1 cellular context compared by ENCODE assay signal in the genomic region with DNA sequence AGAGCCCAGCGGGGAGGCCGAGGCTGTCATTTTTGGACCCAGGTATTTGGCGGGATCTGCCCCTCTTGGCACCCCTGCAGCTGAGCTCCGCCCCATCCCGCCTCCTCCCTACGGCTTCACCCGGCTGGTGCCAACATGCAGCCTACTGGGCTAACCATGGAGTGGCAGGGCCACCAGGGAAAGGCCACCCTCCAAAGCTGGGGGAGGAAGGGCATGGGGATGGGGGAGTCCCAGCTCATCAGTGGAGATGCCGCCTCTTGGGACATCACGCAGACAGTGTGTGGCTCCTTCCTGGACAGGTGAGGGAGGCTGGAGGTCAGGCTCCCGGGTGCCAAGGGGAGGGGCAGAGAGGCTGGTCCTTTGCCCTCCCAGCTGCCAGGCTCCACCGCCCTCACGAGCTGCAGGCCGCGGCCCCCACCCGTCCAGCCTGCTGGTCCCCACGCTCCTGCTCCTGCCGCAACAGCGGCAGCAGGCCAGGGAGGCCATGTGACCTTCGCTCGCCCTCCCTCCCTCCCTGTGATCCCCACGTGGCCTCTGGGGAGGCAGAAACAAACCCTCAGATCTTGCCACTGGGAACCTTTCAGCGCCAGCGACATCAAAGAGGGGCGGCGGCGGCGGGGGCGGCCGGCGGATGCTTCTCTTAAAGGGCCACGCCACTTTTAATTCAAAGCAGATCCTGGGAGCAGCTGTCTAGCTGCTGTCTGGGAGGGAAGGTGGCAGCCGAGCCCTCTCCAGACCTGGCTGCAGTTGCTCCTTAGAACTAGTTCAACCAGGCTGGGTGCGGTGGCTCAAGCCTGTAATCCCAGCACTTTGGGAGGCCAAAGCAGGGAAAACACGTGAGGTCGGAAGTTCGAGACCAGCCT.
TF ChIP-seq lines count a peak whose summit lies in the region.

No MANE protein-coding gene starts in this region.

TF ChIP-seq in HepG2, 621 proteins besides CTCF, POLR2A, EP300 and RAD21 (continued from another document and continues in another):
- TF ChIP-seq, protein P1, sequence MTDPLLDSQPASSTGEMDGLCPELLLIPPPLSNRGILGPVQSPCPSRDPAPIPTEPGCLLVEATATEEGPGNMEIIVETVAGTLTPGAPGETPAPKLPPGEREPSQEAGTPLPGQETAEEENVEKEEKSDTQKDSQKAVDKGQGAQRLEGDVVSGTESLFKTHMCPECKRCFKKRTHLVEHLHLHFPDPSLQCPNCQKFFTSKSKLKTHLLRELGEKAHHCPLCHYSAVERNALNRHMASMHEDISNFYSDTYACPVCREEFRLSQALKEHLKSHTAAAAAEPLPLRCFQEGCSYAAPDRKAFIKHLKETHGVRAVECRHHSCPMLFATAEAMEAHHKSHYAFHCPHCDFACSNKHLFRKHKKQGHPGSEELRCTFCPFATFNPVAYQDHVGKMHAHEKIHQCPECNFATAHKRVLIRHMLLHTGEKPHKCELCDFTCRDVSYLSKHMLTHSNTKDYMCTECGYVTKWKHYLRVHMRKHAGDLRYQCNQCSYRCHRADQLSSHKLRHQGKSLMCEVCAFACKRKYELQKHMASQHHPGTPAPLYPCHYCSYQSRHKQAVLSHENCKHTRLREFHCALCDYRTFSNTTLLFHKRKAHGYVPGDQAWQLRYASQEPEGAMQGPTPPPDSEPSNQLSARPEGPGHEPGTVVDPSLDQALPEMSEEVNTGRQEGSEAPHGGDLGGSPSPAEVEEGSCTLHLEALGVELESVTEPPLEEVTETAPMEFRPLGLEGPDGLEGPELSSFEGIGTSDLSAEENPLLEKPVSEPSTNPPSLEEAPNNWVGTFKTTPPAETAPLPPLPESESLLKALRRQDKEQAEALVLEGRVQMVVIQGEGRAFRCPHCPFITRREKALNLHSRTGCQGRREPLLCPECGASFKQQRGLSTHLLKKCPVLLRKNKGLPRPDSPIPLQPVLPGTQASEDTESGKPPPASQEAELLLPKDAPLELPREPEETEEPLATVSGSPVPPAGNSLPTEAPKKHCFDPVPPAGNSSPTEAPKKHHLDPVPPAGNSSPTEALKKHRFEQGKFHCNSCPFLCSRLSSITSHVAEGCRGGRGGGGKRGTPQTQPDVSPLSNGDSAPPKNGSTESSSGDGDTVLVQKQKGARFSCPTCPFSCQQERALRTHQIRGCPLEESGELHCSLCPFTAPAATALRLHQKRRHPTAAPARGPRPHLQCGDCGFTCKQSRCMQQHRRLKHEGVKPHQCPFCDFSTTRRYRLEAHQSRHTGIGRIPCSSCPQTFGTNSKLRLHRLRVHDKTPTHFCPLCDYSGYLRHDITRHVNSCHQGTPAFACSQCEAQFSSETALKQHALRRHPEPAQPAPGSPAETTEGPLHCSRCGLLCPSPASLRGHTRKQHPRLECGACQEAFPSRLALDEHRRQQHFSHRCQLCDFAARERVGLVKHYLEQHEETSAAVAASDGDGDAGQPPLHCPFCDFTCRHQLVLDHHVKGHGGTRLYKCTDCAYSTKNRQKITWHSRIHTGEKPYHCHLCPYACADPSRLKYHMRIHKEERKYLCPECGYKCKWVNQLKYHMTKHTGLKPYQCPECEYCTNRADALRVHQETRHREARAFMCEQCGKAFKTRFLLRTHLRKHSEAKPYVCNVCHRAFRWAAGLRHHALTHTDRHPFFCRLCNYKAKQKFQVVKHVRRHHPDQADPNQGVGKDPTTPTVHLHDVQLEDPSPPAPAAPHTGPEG (CRISPR knock-in tag; IDR thresholded peaks at IDR 0.05), result peak; percentile 69; the same call in 1 of the 2 replicates
- TF ChIP-seq KDM2A (CRISPR knock-in tag; IDR thresholded peaks at IDR 0.05; ENCODE audit: borderline replicate concordance, low read depth) (peak; percentile 96), PAF1 (CRISPR knock-in tag; IDR thresholded peaks at IDR 0.05) (no peak), ZNF20 (CRISPR knock-in tag; IDR thresholded peaks at IDR 0.05) (no peak), ZNF577 (CRISPR knock-in tag; IDR thresholded peaks at IDR 0.05; ENCODE audit: borderline replicate concordance, low read depth) (no peak), ZNF430 (CRISPR knock-in tag; IDR thresholded peaks at IDR 0.05) (peak; percentile 99; the same call in 1 of the 2 replicates), ZC3H13 (CRISPR knock-in tag; IDR thresholded peaks at IDR 0.05) (peak; percentile 91; the same call in 1 of the 2 replicates), ZNF460 (CRISPR knock-in tag; IDR thresholded peaks at IDR 0.05; ENCODE audit: borderline replicate concordance) (peak; percentile 43; the same call in 1 of the 2 replicates), ASH2L (IDR thresholded peaks at IDR 0.05; ENCODE audit: insufficient read length, low read depth, low read length) (peak; percentile 69), AGO1 (IDR thresholded peaks at IDR 0.05; ENCODE audit: low read depth, low read length, poor library complexity, severe bottlenecking) (peak; percentile 40), ZFY (CRISPR knock-in tag; IDR thresholded peaks at IDR 0.05) (peak; percentile 92), ZSCAN9 (CRISPR knock-in tag; IDR thresholded peaks at IDR 0.05; ENCODE audit: borderline replicate concordance) (peak; percentile 70), ETV5 (CRISPR knock-in tag; IDR thresholded peaks at IDR 0.05; ENCODE audit: borderline replicate concordance) (peak; percentile 90), PAX8 (CRISPR knock-in tag; IDR thresholded peaks at IDR 0.05; ENCODE audit: borderline replicate concordance) (0 out of 2 replicates have a peak, but pooled peaks have one; percentile 91), NCOA5 (CRISPR knock-in tag; IDR thresholded peaks at IDR 0.05) (0 out of 2 replicates have a peak, but pooled peaks have one; percentile 10), CEBPG (CRISPR knock-in tag; IDR thresholded peaks at IDR 0.05) (peak; percentile 62; the same call in 1 of the 2 replicates), ZNF232 (CRISPR knock-in tag; IDR thresholded peaks at IDR 0.05; ENCODE audit: borderline replicate concordance) (peak; percentile 76), ZNF629 (CRISPR knock-in tag; conservative IDR thresholded peaks at IDR 0.05) (0 out of 2 replicates have a peak, but pooled peaks have one; percentile 50)
- TF ChIP-seq, protein P2, sequence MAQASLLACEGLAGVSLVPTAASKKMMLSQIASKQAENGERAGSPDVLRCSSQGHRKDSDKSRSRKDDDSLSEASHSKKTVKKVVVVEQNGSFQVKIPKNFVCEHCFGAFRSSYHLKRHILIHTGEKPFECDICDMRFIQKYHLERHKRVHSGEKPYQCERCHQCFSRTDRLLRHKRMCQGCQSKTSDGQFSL (CRISPR knock-in tag; IDR thresholded peaks at IDR 0.05), result peak; percentile 90; the same call in 1 of the 2 replicates
- TF ChIP-seq, protein P3, sequence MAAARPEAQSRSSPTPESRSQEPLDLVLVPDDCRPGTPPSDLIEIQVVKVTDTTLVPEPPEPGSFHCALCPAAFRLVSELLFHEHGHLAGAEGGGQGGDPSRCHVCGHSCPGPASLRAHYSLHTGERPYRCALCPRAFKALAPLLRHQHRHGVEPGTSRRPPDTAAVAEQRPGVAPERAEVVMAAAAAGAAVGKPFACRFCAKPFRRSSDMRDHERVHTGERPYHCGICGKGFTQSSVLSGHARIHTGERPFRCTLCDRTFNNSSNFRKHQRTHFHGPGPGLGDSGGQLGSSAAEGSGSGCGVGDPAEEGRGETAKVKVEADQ (CRISPR knock-in tag; IDR thresholded peaks at IDR 0.05; ENCODE audit: borderline replicate concordance), result peak; percentile 82; the same call in 1 of the 2 replicates
- TF ChIP-seq, protein P4, sequence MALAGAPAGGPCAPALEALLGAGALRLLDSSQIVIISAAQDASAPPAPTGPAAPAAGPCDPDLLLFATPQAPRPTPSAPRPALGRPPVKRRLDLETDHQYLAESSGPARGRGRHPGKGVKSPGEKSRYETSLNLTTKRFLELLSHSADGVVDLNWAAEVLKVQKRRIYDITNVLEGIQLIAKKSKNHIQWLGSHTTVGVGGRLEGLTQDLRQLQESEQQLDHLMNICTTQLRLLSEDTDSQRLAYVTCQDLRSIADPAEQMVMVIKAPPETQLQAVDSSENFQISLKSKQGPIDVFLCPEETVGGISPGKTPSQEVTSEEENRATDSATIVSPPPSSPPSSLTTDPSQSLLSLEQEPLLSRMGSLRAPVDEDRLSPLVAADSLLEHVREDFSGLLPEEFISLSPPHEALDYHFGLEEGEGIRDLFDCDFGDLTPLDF (CRISPR knock-in tag; IDR thresholded peaks at IDR 0.05), result peak; percentile 56; the same call in 1 of the 2 replicates
- TF ChIP-seq, protein P5, sequence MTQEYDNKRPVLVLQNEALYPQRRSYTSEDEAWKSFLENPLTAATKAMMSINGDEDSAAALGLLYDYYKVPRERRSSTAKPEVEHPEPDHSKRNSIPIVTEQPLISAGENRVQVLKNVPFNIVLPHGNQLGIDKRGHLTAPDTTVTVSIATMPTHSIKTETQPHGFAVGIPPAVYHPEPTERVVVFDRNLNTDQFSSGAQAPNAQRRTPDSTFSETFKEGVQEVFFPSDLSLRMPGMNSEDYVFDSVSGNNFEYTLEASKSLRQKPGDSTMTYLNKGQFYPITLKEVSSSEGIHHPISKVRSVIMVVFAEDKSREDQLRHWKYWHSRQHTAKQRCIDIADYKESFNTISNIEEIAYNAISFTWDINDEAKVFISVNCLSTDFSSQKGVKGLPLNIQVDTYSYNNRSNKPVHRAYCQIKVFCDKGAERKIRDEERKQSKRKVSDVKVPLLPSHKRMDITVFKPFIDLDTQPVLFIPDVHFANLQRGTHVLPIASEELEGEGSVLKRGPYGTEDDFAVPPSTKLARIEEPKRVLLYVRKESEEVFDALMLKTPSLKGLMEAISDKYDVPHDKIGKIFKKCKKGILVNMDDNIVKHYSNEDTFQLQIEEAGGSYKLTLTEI (CRISPR knock-in tag; conservative IDR thresholded peaks at IDR 0.05), result no peak
- TF ChIP-seq, protein P6, sequence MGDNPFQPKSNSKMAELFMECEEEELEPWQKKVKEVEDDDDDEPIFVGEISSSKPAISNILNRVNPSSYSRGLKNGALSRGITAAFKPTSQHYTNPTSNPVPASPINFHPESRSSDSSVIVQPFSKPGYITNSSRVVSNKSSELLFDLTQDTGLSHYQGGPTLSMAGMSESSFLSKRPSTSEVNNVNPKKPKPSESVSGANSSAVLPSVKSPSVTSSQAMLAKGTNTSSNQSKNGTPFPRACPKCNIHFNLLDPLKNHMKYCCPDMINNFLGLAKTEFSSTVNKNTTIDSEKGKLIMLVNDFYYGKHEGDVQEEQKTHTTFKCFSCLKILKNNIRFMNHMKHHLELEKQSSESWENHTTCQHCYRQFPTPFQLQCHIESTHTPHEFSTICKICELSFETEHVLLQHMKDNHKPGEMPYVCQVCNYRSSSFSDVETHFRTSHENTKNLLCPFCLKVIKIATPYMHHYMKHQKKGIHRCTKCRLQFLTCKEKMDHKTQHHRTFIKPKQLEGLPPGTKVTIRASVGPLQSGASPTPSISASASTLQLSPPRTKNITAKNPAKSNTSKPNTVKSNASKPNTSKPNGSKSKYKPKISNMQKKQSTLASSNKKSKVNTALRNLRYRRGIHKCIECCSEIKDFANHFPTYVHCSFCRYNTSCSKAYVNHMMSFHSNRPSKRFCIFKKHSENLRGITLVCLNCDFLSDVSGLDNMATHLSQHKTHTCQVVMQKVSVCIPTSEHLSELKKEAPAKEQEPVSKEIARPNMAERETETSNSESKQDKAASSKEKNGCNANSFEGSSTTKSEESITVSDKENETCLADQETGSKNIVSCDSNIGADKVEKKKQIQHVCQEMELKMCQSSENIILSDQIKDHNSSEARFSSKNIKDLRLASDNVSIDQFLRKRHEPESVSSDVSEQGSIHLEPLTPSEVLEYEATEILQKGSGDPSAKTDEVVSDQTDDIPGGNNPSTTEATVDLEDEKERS (CRISPR knock-in tag; IDR thresholded peaks at IDR 0.05), result peak; percentile 85; the same call in 1 of the 2 replicates
- TF ChIP-seq, protein P7, sequence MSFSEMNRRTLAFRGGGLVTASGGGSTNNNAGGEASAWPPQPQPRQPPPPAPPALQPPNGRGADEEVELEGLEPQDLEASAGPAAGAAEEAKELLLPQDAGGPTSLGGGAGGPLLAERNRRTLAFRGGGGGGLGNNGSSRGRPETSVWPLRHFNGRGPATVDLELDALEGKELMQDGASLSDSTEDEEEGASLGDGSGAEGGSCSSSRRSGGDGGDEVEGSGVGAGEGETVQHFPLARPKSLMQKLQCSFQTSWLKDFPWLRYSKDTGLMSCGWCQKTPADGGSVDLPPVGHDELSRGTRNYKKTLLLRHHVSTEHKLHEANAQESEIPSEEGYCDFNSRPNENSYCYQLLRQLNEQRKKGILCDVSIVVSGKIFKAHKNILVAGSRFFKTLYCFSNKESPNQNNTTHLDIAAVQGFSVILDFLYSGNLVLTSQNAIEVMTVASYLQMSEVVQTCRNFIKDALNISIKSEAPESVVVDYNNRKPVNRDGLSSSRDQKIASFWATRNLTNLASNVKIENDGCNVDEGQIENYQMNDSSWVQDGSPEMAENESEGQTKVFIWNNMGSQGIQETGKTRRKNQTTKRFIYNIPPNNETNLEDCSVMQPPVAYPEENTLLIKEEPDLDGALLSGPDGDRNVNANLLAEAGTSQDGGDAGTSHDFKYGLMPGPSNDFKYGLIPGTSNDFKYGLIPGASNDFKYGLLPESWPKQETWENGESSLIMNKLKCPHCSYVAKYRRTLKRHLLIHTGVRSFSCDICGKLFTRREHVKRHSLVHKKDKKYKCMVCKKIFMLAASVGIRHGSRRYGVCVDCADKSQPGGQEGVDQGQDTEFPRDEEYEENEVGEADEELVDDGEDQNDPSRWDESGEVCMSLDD (CRISPR knock-in tag; IDR thresholded peaks at IDR 0.05; ENCODE audit: borderline replicate concordance), result 0 out of 2 replicates have a peak, but pooled peaks have one; percentile 80
- TF ChIP-seq, protein P8, sequence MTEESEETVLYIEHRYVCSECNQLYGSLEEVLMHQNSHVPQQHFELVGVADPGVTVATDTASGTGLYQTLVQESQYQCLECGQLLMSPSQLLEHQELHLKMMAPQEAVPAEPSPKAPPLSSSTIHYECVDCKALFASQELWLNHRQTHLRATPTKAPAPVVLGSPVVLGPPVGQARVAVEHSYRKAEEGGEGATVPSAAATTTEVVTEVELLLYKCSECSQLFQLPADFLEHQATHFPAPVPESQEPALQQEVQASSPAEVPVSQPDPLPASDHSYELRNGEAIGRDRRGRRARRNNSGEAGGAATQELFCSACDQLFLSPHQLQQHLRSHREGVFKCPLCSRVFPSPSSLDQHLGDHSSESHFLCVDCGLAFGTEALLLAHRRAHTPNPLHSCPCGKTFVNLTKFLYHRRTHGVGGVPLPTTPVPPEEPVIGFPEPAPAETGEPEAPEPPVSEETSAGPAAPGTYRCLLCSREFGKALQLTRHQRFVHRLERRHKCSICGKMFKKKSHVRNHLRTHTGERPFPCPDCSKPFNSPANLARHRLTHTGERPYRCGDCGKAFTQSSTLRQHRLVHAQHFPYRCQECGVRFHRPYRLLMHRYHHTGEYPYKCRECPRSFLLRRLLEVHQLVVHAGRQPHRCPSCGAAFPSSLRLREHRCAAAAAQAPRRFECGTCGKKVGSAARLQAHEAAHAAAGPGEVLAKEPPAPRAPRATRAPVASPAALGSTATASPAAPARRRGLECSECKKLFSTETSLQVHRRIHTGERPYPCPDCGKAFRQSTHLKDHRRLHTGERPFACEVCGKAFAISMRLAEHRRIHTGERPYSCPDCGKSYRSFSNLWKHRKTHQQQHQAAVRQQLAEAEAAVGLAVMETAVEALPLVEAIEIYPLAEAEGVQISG (CRISPR knock-in tag; IDR thresholded peaks at IDR 0.05), result peak; percentile 91
